ENCODE assay signal across 10 cellular contexts in the genomic region with DNA sequence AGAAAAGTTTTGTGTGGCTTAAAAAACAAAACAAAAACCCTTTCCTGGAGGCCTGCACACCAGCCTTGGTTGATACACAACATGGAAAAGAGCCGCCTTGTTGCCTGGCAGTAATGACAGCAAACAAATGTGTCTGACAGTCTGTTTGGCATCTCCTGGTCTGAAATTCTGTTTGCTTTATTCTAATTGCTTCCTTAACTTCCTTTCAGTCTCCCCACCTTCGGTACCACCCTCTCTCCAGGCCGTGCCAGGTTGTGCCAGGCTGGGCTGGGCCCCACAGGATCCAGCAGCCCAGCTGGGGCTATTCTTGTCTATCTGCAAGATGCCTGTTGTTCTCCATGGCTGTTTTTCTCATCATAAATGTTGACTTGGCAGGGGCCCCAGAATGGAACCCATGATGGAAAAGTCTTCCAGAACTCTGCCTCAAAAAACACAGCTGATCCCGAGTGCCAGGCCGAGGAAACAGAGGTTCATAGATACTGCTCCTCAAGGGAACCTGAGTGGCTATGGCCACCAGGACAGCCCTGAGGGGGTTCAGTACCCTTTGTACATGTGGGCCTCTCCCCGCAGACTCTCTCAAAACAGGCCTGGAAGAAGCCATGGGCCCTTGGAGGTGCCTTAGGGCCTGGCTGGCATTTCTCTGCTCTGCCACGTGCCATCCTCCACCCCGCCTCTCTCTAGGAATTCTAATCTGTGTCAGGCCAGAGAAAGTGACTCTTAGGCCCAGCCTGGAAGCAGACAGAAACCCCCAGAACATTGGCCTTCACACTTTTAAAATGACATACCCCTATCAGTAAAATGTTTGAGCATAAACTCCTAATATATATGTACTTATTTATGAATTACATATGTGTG. TPM values are rescaled to one million over a fixed set of nuclear protein-coding genes. Genes with fewer than 3 reads are reported as not detected.
DNase-seq lines count a peak whose midpoint lies in the region; ATAC-seq and TF ChIP-seq lines count a peak whose summit lies in the region.
"Had no signal": no experiment of that assay in that cellular context is flagged by ENCODE, and none has a peak within 500 bp of the region (broad histone marks: within the 10 kb centered on the region; RNA-seq: fewer than 3 reads in every experiment).

No MANE protein-coding gene starts in this region.

- H3K27me3 ChIP-seq in esophagus (ENCODE audit: control insufficient read depth in 1 of 2, insufficient read depth in 2 of 2, low read length in 2 of 2) (no peaks in the 10 kb centered on the region), muscle layer of duodenum (ENCODE audit: low read depth, low read length) (no peaks in the 10 kb centered on the region), uterus (no peaks in the 10 kb centered on the region)
- H3K27me3 ChIP-seq: BLaER1 had no signal

- H3K4me1 ChIP-seq in esophagus (ENCODE audit: control insufficient read depth in 2 of 2, insufficient read depth in 2 of 2, low read length in 1 of 2) (peaks cover 6 to 7% of the 10 kb centered on the region in 2 donors), muscle layer of duodenum (ENCODE audit: control insufficient read depth in 1 of 2, insufficient read depth in 2 of 2, low read length in 2 of 2) (peaks cover 33 to 47% of the 10 kb centered on the region in 2 donors), uterus (peaks cover 3 to 5% of the 10 kb centered on the region in 2 donors)

- intact Hi-C loops in uterus (cut with DNase I; ENCODE audit: low total_unique reads): no loop called here

- H3K27ac ChIP-seq in esophagus (ENCODE audit: low read depth in 2 of 2, low read length in 1 of 2) (peak overlapping the region; percentile 65 to 67), muscle layer of duodenum (ENCODE audit: low read length) (peak overlapping the region; percentile 70), uterus (peak overlapping the region; percentile 69 to 96)
- H3K27ac ChIP-seq: BLaER1 had no signal

- no peaks in the 10 kb centered on the region for H3K27me3 Mint-ChIP-seq in activated naive CD8-positive, alpha-beta T cell
- H3K27me3 Mint-ChIP-seq in activated naive CD8-positive, alpha-beta T cell treated with anti-CD3 and anti-CD28 coated beads, Interleukin-2, amount 50 U/mL, for 24 hours: no peaks in the 10 kb centered on the region
- H3K27me3 Mint-ChIP-seq: stimulated activated memory B cell treated with anti-CD40 and anti-IgM and Interleukin-4, amounts not matched to agents 10 μg/mL and 1 μg/mL and 100 μg/mL, for 72 hours had no signal

- H3K27ac Mint-ChIP-seq in activated naive CD8-positive, alpha-beta T cell: peak overlapping the region; percentile 61
- H3K27ac Mint-ChIP-seq in activated naive CD8-positive, alpha-beta T cell treated with anti-CD3 and anti-CD28 coated beads, Interleukin-2, amount 50 U/mL, for 24 hours: no peak overlapping the region

- peaks cover 43% of the 10 kb centered on the region for H3K4me1 Mint-ChIP-seq in activated naive CD8-positive, alpha-beta T cell (ENCODE audit: low read depth)
- peaks cover 17% of the 10 kb centered on the region for H3K4me1 Mint-ChIP-seq in activated naive CD8-positive, alpha-beta T cell treated with anti-CD3 and anti-CD28 coated beads, Interleukin-2, amount 50 U/mL, for 24 hours

- no peak for TF ChIP-seq POLR2A in uterus (IDR thresholded peaks at IDR 0.05)

- peak overlapping the region; percentile 20 for H3K4me3 Mint-ChIP-seq in activated naive CD8-positive, alpha-beta T cell
- H3K4me3 Mint-ChIP-seq in activated naive CD8-positive, alpha-beta T cell treated with anti-CD3 and anti-CD28 coated beads, Interleukin-2, amount 50 U/mL, for 24 hours: no peak overlapping the region
- H3K4me3 Mint-ChIP-seq: stimulated activated memory B cell treated with anti-CD40 and anti-IgM and Interleukin-4, amounts not matched to agents 10 μg/mL and 1 μg/mL and 100 μg/mL, for 72 hours had no signal

- no peak for ATAC-seq in activated naive CD8-positive, alpha-beta T cell treated with anti-CD3 and anti-CD28 coated beads, Interleukin-2, amount 50 U/mL, for 24 hours
- ATAC-seq: stimulated activated memory B cell treated with anti-CD40 and anti-IgM and Interleukin-4, amounts not matched to agents 10 μg/mL and 1 μg/mL and 100 μg/mL, for 72 hours had no signal

- H3K4me3 ChIP-seq in esophagus (ENCODE audit: low read depth in 1 of 2, low read length in 2 of 2) (no peak overlapping the region), muscle layer of duodenum (ENCODE audit: low read depth in 1 of 2, low read length in 2 of 2) (no peak overlapping the region), uterus (no peak overlapping the region)
- H3K4me3 ChIP-seq: BLaER1 had no signal

- H3K9me3 ChIP-seq in esophagus (ENCODE audit: control insufficient read depth in 2 of 2, insufficient read depth in 1 of 2, low read depth in 1 of 2, low read length in 1 of 2) (no peaks in the 10 kb centered on the region), muscle layer of duodenum (ENCODE audit: control insufficient read depth in 1 of 2, low read length in 2 of 2) (no peaks in the 10 kb centered on the region), uterus (no peaks in the 10 kb centered on the region)
- H3K9me3 ChIP-seq: BLaER1 had no signal

- 48 to 51% methylated on average over 8 of the region's 8 CpGs for WGBS in esophagus, 2 donors

- H3K36me3 ChIP-seq in esophagus (ENCODE audit: control insufficient read depth in 2 of 2, insufficient read depth in 2 of 2, low read length in 1 of 2): no peaks in the 10 kb centered on the region
- no peaks in the 10 kb centered on the region for H3K36me3 ChIP-seq in muscle layer of duodenum (ENCODE audit: control insufficient read depth in 1 of 2, insufficient read depth in 2 of 2, low read length in 2 of 2)
- H3K36me3 ChIP-seq in uterus: no peaks in the 10 kb centered on the region
- H3K36me3 ChIP-seq: BLaER1 had no signal

- DNase-seq in activated naive CD8-positive, alpha-beta T cell treated with anti-CD3 and anti-CD28 coated beads, Interleukin-2, amount 50 U/mL, for 24 hours: no peak
- DNase-seq in uterus (peak in 1 of 2 donors; percentile 43), NCI-H1048 (lab: John Stamatoyannopoulos, UW) (no peak)
- no peak for DNase-seq in activated CD4-positive, CD25-positive, alpha-beta regulatory T cell (lab: John Stamatoyannopoulos, UW)
- no peak for DNase-seq in activated CD8-positive, alpha-beta memory T cell treated with anti-CD3 and anti-CD28 coated beads, Interleukin-2, amount 50 U/mL, for 48 hours

- peaks cover 3% of the 10 kb centered on the region for H3K36me3 Mint-ChIP-seq in activated naive CD8-positive, alpha-beta T cell
- no peaks in the 10 kb centered on the region for H3K36me3 Mint-ChIP-seq in activated naive CD8-positive, alpha-beta T cell treated with anti-CD3 and anti-CD28 coated beads, Interleukin-2, amount 50 U/mL, for 24 hours (ENCODE audit: low read depth)

- no peaks in the 10 kb centered on the region for H3K9me3 Mint-ChIP-seq in activated naive CD8-positive, alpha-beta T cell (ENCODE audit: low read depth)
- H3K9me3 Mint-ChIP-seq in activated naive CD8-positive, alpha-beta T cell treated with anti-CD3 and anti-CD28 coated beads, Interleukin-2, amount 50 U/mL, for 24 hours: no peaks in the 10 kb centered on the region
- H3K9me3 Mint-ChIP-seq: stimulated activated memory B cell treated with anti-CD40 and anti-IgM and Interleukin-4, amounts not matched to agents 10 μg/mL and 1 μg/mL and 100 μg/mL, for 72 hours had no signal

- no peak for TF ChIP-seq CTCF in uterus (IDR thresholded peaks at IDR 0.05)

RNA-seq across cellular contexts. Expression of gene YPEL2, which starts 50.5 kb away (rescaled TPM):
- polyA plus RNA-seq in esophagus: 1 to 10 TPM; 3.2 to 4.5 TPM
- 10 to 100 TPM; 21.2 to 91.7 (median 25.0) TPM for total RNA-seq in uterus
